In genomic region chr5:131324311-131324710, GRCh38 we compare ENCODE assay signal across 10 cellular contexts.
A peak's percentile ranks its signal among the peaks of the same experiment; 100 is the strongest.
DNase-seq lines count a peak whose midpoint lies in the region; ATAC-seq, FAIRE-seq and TF ChIP-seq lines count a peak whose summit lies in the region.
"Had no signal": no experiment of that assay in that cellular context is flagged by ENCODE, and none has a peak within 500 bp of the region (broad histone marks: within the 10 kb centered on the region; RNA-seq: fewer than 3 reads in every experiment).

No MANE protein-coding gene starts in this region.

- no peak overlapping the region for H3K27ac ChIP-seq in pancreas

- no peaks in the 10 kb centered on the region for H3K27me3 ChIP-seq in pancreas

- no peaks in the 10 kb centered on the region for H3K36me3 ChIP-seq in pancreas

- DNase-seq in T-helper 1 cell (no peak), head of caudate nucleus (peak in 36 of 42 donors; percentile 19 to 80 (median 58)), pancreas (no peak), NCI-H2107 (lab: John Stamatoyannopoulos, UW) (no peak), HCEC 1CT (no peak)
- DNase-seq in stimulated activated CD4-positive, alpha-beta T cell treated with anti-CD3 and anti-CD28 coated beads, Interleukin-4, amount 100 ng/mL, for 4 hours = no peak
- DNase-seq: 8988T; activated CD4-positive, alpha-beta T cell treated with anti-CD3 and anti-CD28 coated beads for 1 hour had no signal

- peaks cover 3% of the 10 kb centered on the region for H3K9me3 Mint-ChIP-seq in T-helper 1 cell treated with Interleukin-12 subunit alpha and Interleukin-12 subunit beta and Interleukin-4 antibody, amounts not matched to agents 30 μg/mL and 1 μg/mL, for 36 hours
- peaks cover 4% of the 10 kb centered on the region for H3K9me3 Mint-ChIP-seq in activated naive CD8-positive, alpha-beta T cell (ENCODE audit: low read depth)

- H3K9me3 ChIP-seq in pancreas = no peaks in the 10 kb centered on the region

- 19 to 29% methylated on average over 1 of the region's 1 CpG for WGBS in pancreas, 2 donors

- no peak for FAIRE-seq in pancreas (lab: Jason Lieb, UNC)

- peaks cover 6 to 21% (median 15%) of the 10 kb centered on the region in 3 donors for H3K4me1 ChIP-seq in pancreas

- peaks cover 63% of the 10 kb centered on the region for H3K4me1 Mint-ChIP-seq in T-helper 1 cell treated with Interleukin-12 subunit alpha and Interleukin-12 subunit beta and Interleukin-4 antibody, amounts not matched to agents 30 μg/mL and 1 μg/mL, for 36 hours (ENCODE audit: low read depth)
- H3K4me1 Mint-ChIP-seq in activated naive CD8-positive, alpha-beta T cell (ENCODE audit: low read depth) = peaks cover 86% of the 10 kb centered on the region

- intact Hi-C loops in head of caudate nucleus (cut with DNase I) (no loop called here), pancreas (cut with DNase I) (no loop called here)

- peak in 3 of 4 donors; percentile 52 to 54 (median 52) for ATAC-seq in pancreas

- H3K27ac Mint-ChIP-seq in T-helper 1 cell treated with Interleukin-12 subunit alpha and Interleukin-12 subunit beta and Interleukin-4 antibody, amounts not matched to agents 30 μg/mL and 1 μg/mL, for 36 hours = peak overlapping the region; percentile 45
- H3K27ac Mint-ChIP-seq in activated naive CD8-positive, alpha-beta T cell = peak overlapping the region; percentile 46

- no peak for TF ChIP-seq CTCF in pancreas (IDR thresholded peaks at IDR 0.05)

- H3K4me3 ChIP-seq in pancreas = no peak overlapping the region

- peaks cover 51% of the 10 kb centered on the region for H3K36me3 Mint-ChIP-seq in T-helper 1 cell treated with Interleukin-12 subunit alpha and Interleukin-12 subunit beta and Interleukin-4 antibody, amounts not matched to agents 30 μg/mL and 1 μg/mL, for 36 hours (ENCODE audit: low read depth)
- peaks cover 26% of the 10 kb centered on the region for H3K36me3 Mint-ChIP-seq in activated naive CD8-positive, alpha-beta T cell

- H3K4me3 Mint-ChIP-seq in T-helper 1 cell treated with Interleukin-12 subunit alpha and Interleukin-12 subunit beta and Interleukin-4 antibody, amounts not matched to agents 30 μg/mL and 1 μg/mL, for 36 hours = no peak overlapping the region
- H3K4me3 Mint-ChIP-seq in activated naive CD8-positive, alpha-beta T cell = peak overlapping the region; percentile 4

- no peaks in the 10 kb centered on the region for H3K27me3 Mint-ChIP-seq in T-helper 1 cell treated with Interleukin-12 subunit alpha and Interleukin-12 subunit beta and Interleukin-4 antibody, amounts not matched to agents 30 μg/mL and 1 μg/mL, for 36 hours (ENCODE audit: low read depth)
- H3K27me3 Mint-ChIP-seq in activated naive CD8-positive, alpha-beta T cell = no peaks in the 10 kb centered on the region

Comparison
In these comparisons a context has a peak if more than half of its experiments do, and no peak if none do; other contexts are left out.
1. DNase-seq: peak in head of caudate nucleus (36 of 42); none in T-helper 1 cell (0 of 5), pancreas (0 of 6), NCI-H2107 (single experiment), HCEC 1CT (single experiment) and stimulated activated CD4-positive, alpha-beta T cell treated with anti-CD3 and anti-CD28 coated beads, Interleukin-4, amount 100 ng/mL, for 4 hours (0 of 2).